Comparison of ENCODE assay signal across 16 cellular contexts in the genomic region with DNA sequence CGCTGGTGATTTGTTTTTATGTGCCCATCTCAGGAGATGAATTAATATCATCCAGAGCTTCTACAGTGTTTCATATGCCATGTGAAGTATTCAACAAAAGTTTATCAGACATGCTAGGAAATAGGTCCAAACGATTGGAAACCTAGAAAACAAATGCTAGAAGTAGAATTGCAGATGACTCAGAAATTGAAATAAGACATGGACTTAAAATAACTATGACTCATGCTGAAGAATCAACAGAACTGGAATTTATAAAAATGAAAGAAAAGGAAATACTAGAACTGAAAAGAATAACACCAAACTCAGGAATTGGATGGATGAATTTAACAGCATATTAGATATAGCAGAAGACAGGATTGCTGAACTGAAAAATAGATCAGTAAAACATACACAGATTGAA.
DNase-seq lines count a peak whose midpoint lies in the region; ATAC-seq and TF ChIP-seq lines count a peak whose summit lies in the region.
"Had no signal": no experiment of that assay in that cellular context is flagged by ENCODE, and none has a peak within 500 bp of the region (broad histone marks: within the 10 kb centered on the region; RNA-seq: fewer than 3 reads in every experiment).

No MANE protein-coding gene starts in this region.

- no peak overlapping the region for H3K4me3 ChIP-seq in astrocyte of the cerebellum (ENCODE audit: low read depth, low read length)
- no peak overlapping the region for H3K4me3 ChIP-seq in gastrocnemius medialis
- H3K4me3 ChIP-seq: uterus had no signal

- ATAC-seq in gastrocnemius medialis, result no peak
- ATAC-seq: stimulated activated effector memory CD8-positive, alpha-beta T cell treated with anti-CD3 and anti-CD28 coated beads, Interleukin-12 subunit alpha, Interleukin-12 subunit beta, amount 100 ng/mL, for 72 hours had no signal

- no peaks in the 10 kb centered on the region for H3K9me3 ChIP-seq in gastrocnemius medialis
- H3K9me3 ChIP-seq: uterus had no signal

- no peaks in the 10 kb centered on the region for H3K36me3 ChIP-seq in gastrocnemius medialis

- intact Hi-C loops in gastrocnemius medialis (cut with DNase I; ENCODE audit: low total_unique reads), result no loop called here

- peak; percentile 68 for DNase-seq in AG08395 (ENCODE audit: low spot score)
- DNase-seq in HT1080 (ENCODE audit: low read depth), result peak; percentile 67
- DNase-seq in astrocyte of the cerebellum (ENCODE audit: low read depth), result peak; percentile 40
- DNase-seq in glomerular visceral epithelial cell (ENCODE audit: extremely low spot score), result peak; percentile 13
- DNase-seq in KG1 (lab: John Stamatoyannopoulos, UW), result no peak
- no peak for DNase-seq in gastrocnemius medialis
- no peak for DNase-seq in 8988T
- no peak for DNase-seq in nucleus accumbens (lab: John Stamatoyannopoulos, UW)
- DNase-seq: AML-193; DMS79 treated with DMSO at 0.1 percent for 48 hours; immature natural killer cell; NCI-H1092; NCI-H446; stimulated activated CD4-positive, alpha-beta T cell treated with anti-CD3 and anti-CD28 coated beads, Interleukin-4, amount 100 ng/mL, for 1 hour; uterus had no signal

- no peak overlapping the region for H3K27ac ChIP-seq in gastrocnemius medialis
- H3K27ac ChIP-seq: uterus had no signal

- no peak for TF ChIP-seq CTCF in astrocyte of the cerebellum (IDR thresholded peaks at IDR 0.05; ENCODE audit: low read depth, low read length, missing control alignments)
- no peak for TF ChIP-seq CTCF in gastrocnemius medialis (IDR thresholded peaks at IDR 0.05 in 4 of 5, conservative IDR thresholded peaks at IDR 0.05 in 1 of 5)

- H3K27me3 ChIP-seq in gastrocnemius medialis, result no peaks in the 10 kb centered on the region
- H3K27me3 ChIP-seq: uterus had no signal

- in situ Hi-C loops in astrocyte of the cerebellum (cut with HindIII; ENCODE audit: low sequenced_read_pairs), result no loop called here
- in situ Hi-C loops in gastrocnemius medialis (cut with MboI; ENCODE audit: low sequenced_read_pairs in 4 of 4), result no loop called here

- no peaks in the 10 kb centered on the region for H3K4me1 ChIP-seq in gastrocnemius medialis
- H3K4me1 ChIP-seq: uterus had no signal

- no peak for TF ChIP-seq POLR2A in gastrocnemius medialis (IDR thresholded peaks at IDR 0.05)

Comparison
In these comparisons a context has a peak if more than half of its experiments do, and no peak if none do; other contexts are left out.
1. DNase-seq: peak in AG08395 (single experiment), HT1080 (single experiment), astrocyte of the cerebellum (single experiment) and glomerular visceral epithelial cell (single experiment); none in KG1 (single experiment), gastrocnemius medialis (0 of 2), 8988T (single experiment) and nucleus accumbens (0 of 56).